15 cellular contexts compared by ENCODE assay signal in the genomic region with DNA sequence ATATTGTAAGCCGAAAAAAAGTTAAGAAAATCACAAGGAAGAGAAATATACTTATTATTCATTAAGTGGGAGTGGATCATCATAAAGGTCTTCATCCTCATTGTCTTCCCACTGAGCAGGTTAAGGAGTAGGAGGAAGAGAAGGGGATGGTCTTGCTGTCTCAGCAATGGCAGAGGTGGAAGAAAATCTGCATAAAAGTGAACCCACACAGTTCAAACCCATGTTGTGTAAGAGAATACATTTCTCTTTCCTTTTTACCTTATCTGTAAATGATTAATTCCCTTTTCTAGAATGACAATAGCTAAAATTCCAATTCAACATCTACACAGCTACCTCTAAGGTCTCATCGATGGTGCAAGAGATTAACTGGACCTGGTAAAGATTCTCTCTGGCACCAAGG.
"Had no signal": no experiment of that assay in that cellular context is flagged by ENCODE, and none has a peak within 500 bp of the region (broad histone marks: within the 10 kb centered on the region; RNA-seq: fewer than 3 reads in every experiment).

No MANE protein-coding gene starts in this region.

- H3K4me3 ChIP-seq: esophagus muscularis mucosa, gastroesophageal sphincter, heart left ventricle, left lung, lower lobe of right lung had no signal

- H3K27ac ChIP-seq: dorsolateral prefrontal cortex, foreskin keratinocyte, left lung, lower lobe of right lung had no signal

- DNase-seq: dermis blood vessel endothelial cell; dorsolateral prefrontal cortex; effector CD4-positive, alpha-beta T cell; effector memory CD4-positive, alpha-beta T cell; foreskin keratinocyte; heart left ventricle; hippocampal formation; left cardiac atrium; left lung; left ventricle myocardium superior; lower lobe of right lung; mesenchymal stem cell; midbrain had no signal

- H3K36me3 ChIP-seq: esophagus muscularis mucosa, gastroesophageal sphincter, heart left ventricle, left lung, lower lobe of right lung had no signal

- H3K27me3 ChIP-seq: dorsolateral prefrontal cortex, esophagus muscularis mucosa, foreskin keratinocyte, gastroesophageal sphincter, heart left ventricle, left lung had no signal

- ATAC-seq: foreskin keratinocyte, gastroesophageal sphincter, left cardiac atrium had no signal
